ENCODE assay signal across 9 cellular contexts in the genomic region with DNA sequence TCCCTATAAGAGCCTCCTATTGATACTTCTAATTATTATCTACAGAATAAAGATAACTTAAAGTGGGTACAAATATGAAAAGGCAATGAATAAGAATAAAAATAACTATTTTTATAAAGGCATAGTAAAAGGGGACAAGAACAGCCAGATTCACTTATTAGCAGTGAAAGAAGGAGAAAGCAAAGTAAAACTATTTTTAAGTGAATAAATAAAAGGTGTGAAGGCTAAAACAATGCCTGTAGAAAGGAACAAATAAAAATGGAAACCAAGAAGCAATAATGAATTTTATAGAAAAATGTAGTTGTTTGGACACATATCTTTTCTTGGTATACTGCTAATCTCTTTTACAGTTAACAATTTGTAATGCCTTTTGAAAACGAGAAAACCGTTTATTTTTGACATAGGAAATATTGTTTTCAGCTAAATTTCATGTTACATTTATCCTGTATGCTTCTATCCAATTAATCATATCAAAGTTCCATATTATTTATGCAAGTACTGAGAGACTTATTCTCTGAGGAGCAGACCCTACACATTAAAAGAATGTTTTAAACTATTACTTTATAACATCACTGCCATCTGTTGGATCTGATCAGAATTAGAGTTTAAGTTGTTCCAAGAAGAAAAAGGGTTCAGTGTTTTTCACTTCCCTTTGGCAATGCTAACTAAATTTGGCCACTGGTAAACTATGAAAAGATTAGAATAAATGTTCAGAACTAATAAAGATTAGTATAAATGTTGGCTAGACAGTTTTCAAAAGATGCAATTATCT. TPM values are rescaled to one million over a fixed set of nuclear protein-coding genes. Genes with fewer than 3 reads are reported as not detected.
DNase-seq lines count a peak whose midpoint lies in the region; ATAC-seq and TF ChIP-seq lines count a peak whose summit lies in the region.
"Had no signal": no experiment of that assay in that cellular context is flagged by ENCODE, and none has a peak within 500 bp of the region (broad histone marks: within the 10 kb centered on the region; RNA-seq: fewer than 3 reads in every experiment).

No MANE protein-coding gene starts in this region.

- peak; percentile 21 for TF ChIP-seq CTCF in CD14-positive monocyte (IDR thresholded peaks at IDR 0.05)
- peak in 6 of 7 experiments; percentile 6 to 34 (median 18) for TF ChIP-seq CTCF in body of pancreas (IDR thresholded peaks at IDR 0.05)

- H3K4me1 Mint-ChIP-seq in CD14-positive monocyte = peaks cover 9% of the 10 kb centered on the region
- H3K4me1 Mint-ChIP-seq in activated CD4-positive, alpha-beta memory T cell treated with anti-CD3 and anti-CD28 coated beads, Interleukin-2, amount 10 ng/mL, durations not matched to agents 7 days and 5 days = peaks cover 13% of the 10 kb centered on the region

- no peak overlapping the region for H2BK120ac ChIP-seq in mesenchymal stem cell (ENCODE audit: low read depth, low read length)

- no peaks in the 10 kb centered on the region for H3K9me3 ChIP-seq in body of pancreas
- H3K9me3 ChIP-seq in mesenchymal stem cell (ENCODE audit: control insufficient read depth, low read length) = no peaks in the 10 kb centered on the region

- no peak overlapping the region for H4K8ac ChIP-seq in mesenchymal stem cell (ENCODE audit: low read length)

- H3K27me3 Mint-ChIP-seq in CD14-positive monocyte (ENCODE audit: low read depth in 3 of 3) = peaks cover 0 to 5% (median 1%) of the 10 kb centered on the region in 3 donors
- peaks cover 4% of the 10 kb centered on the region for H3K27me3 Mint-ChIP-seq in activated CD4-positive, alpha-beta memory T cell treated with anti-CD3 and anti-CD28 coated beads, Interleukin-2, amount 10 ng/mL, durations not matched to agents 7 days and 5 days

- no peak overlapping the region for H2BK5ac ChIP-seq in mesenchymal stem cell (ENCODE audit: low read depth, low read length, poor library complexity, severe bottlenecking)

- no peaks in the 10 kb centered on the region for H3K36me3 Mint-ChIP-seq in CD14-positive monocyte
- H3K36me3 Mint-ChIP-seq in activated CD4-positive, alpha-beta memory T cell treated with anti-CD3 and anti-CD28 coated beads, Interleukin-2, amount 10 ng/mL, durations not matched to agents 7 days and 5 days (ENCODE audit: low read depth) = no peaks in the 10 kb centered on the region

- H3K27me3 ChIP-seq in body of pancreas (no peaks in the 10 kb centered on the region), mesenchymal stem cell (ENCODE audit: control insufficient read depth in 1 of 2, insufficient read depth in 1 of 2, low read length in 2 of 2) (peaks cover 0 to 12% of the 10 kb centered on the region in 2 experiments)

- no peak overlapping the region for H3K4me2 ChIP-seq in mesenchymal stem cell (ENCODE audit: low read length, poor library complexity, severe bottlenecking)

- no peaks in the 10 kb centered on the region for H3K36me3 ChIP-seq in body of pancreas (replicated peaks in 1 of 2; ENCODE audit: insufficient read depth in 1 of 2, low read depth in 2 of 2)
- H3K36me3 ChIP-seq in mesenchymal stem cell (ENCODE audit: control insufficient read depth in 1 of 2, insufficient read depth in 2 of 2, low read depth in 1 of 2, low read length in 2 of 2) = no peaks in the 10 kb centered on the region

- H3K4me3 ChIP-seq in body of pancreas = no peak overlapping the region
- H3K4me3 ChIP-seq in mesenchymal stem cell (ENCODE audit: insufficient read depth in 1 of 2, low read depth in 1 of 2, low read length in 2 of 2) = no peak overlapping the region

- DNase-seq in CD14-positive monocyte (ENCODE audit: low spot score) (no peak), NCI-H1436 (lab: John Stamatoyannopoulos, UW) (peak; percentile 41), body of pancreas (no peak), mesenchymal stem cell (peak; percentile 43), mesenteric fat pad (ENCODE audit: low spot score) (no peak)
- DNase-seq in activated CD4-positive, alpha-beta memory T cell treated with anti-CD3 and anti-CD28 coated beads, Interleukin-2, amount 10 ng/mL, durations not matched to agents 7 days and 5 days = no peak

- H3K27ac ChIP-seq in body of pancreas (no peak overlapping the region), mesenchymal stem cell (ENCODE audit: low read length, poor library complexity, severe bottlenecking) (no peak overlapping the region)
- H3K27ac ChIP-seq: HL-60 had no signal

- intact Hi-C loops in CD14-positive monocyte (cut with micrococcal nuclease) (loop anchor here (5.0 to 10.0 kb wide), 4 partner anchors 412 to 1485 kb away; partner anchors contain the start of gene DNAJC1 (in 1 of the 2)), body of pancreas (cut with DNase I) (no loop called here)

- no peaks in the 10 kb centered on the region for H3K9me3 Mint-ChIP-seq in CD14-positive monocyte
- H3K9me3 Mint-ChIP-seq in activated CD4-positive, alpha-beta memory T cell treated with anti-CD3 and anti-CD28 coated beads, Interleukin-2, amount 10 ng/mL, durations not matched to agents 7 days and 5 days = no peaks in the 10 kb centered on the region

- ATAC-seq in GM19452 (IDR thresholded peaks at IDR 0.05; ENCODE audit: unreplicated experiment) (peak; percentile 56), body of pancreas (no peak), GM18505 (IDR thresholded peaks at IDR 0.05; ENCODE audit: unreplicated experiment) (no peak)

- CTCF ChIA-PET in activated CD4-positive, alpha-beta memory T cell treated with anti-CD3 and anti-CD28 coated beads, Interleukin-2, amount 10 ng/mL, durations not matched to agents 7 days and 5 days (lab: Charles Lee) = interaction anchor here (1.1 to 1.8 kb wide), 2 partner anchors 412 to 995 kb away, joined by 4 to 7 read pairs; no protein-coding TSS in a partner anchor

- no peak overlapping the region for H3K14ac ChIP-seq in mesenchymal stem cell (ENCODE audit: low read length in 2 of 2)

- H4K91ac ChIP-seq in mesenchymal stem cell (ENCODE audit: low read length) = no peak overlapping the region

- H2AFZ ChIP-seq in mesenchymal stem cell (ENCODE audit: low read depth, low read length) = no peak overlapping the region

- H3K23ac ChIP-seq in mesenchymal stem cell (ENCODE audit: low read length in 2 of 2) = no peak overlapping the region

- H3K4me1 ChIP-seq in body of pancreas (peaks cover 4% of the 10 kb centered on the region), mesenchymal stem cell (ENCODE audit: control insufficient read depth, insufficient read depth, low read depth, low read length) (no peaks in the 10 kb centered on the region)

- no peak overlapping the region for H3K4me3 Mint-ChIP-seq in CD14-positive monocyte
- H3K4me3 Mint-ChIP-seq in activated CD4-positive, alpha-beta memory T cell treated with anti-CD3 and anti-CD28 coated beads, Interleukin-2, amount 10 ng/mL, durations not matched to agents 7 days and 5 days = no peak overlapping the region

- 31 to 33% methylated on average over 2 of the region's 2 CpGs for WGBS in body of pancreas, 2 donors
- WGBS in mesenchymal stem cell = no CpG with 5 or more reads among the region's 2 CpGs

- H2AK5ac ChIP-seq in mesenchymal stem cell (ENCODE audit: low read length, severe bottlenecking) = no peak overlapping the region

- H3K18ac ChIP-seq in mesenchymal stem cell (ENCODE audit: low read depth in 1 of 2, low read length in 2 of 2) = no peak overlapping the region

- no peak overlapping the region for H2BK12ac ChIP-seq in mesenchymal stem cell (ENCODE audit: low read length in 2 of 2)

- no peak overlapping the region for H3K4ac ChIP-seq in mesenchymal stem cell (ENCODE audit: low read depth in 1 of 2, low read length in 2 of 2)

- POLR2A ChIA-PET in activated CD4-positive, alpha-beta memory T cell treated with anti-CD3 and anti-CD28 coated beads, Interleukin-2, amount 10 ng/mL, durations not matched to agents 7 days and 5 days (lab: Charles Lee) = no interaction called here

- peak overlapping the region; percentile 19 for H3K9ac ChIP-seq in mesenchymal stem cell (ENCODE audit: low read length)

- H2BK15ac ChIP-seq in mesenchymal stem cell (ENCODE audit: low read depth, poor library complexity, severe bottlenecking) = no peak overlapping the region

- H3K27ac Mint-ChIP-seq in CD14-positive monocyte = no peak overlapping the region
- no peak overlapping the region for H3K27ac Mint-ChIP-seq in activated CD4-positive, alpha-beta memory T cell treated with anti-CD3 and anti-CD28 coated beads, Interleukin-2, amount 10 ng/mL, durations not matched to agents 7 days and 5 days

- H3K79me1 ChIP-seq in mesenchymal stem cell (replicated peaks; ENCODE audit: low read length, poor library complexity, severe bottlenecking) = no peaks in the 10 kb centered on the region

- TF ChIP-seq POLR2A in body of pancreas (IDR thresholded peaks at IDR 0.05) (no peak), GM18505 (IDR thresholded peaks at IDR 0.05; ENCODE audit: borderline replicate concordance, extremely low read depth, insufficient read depth, insufficient read length) (no peak)

RNA-seq across cellular contexts. Expression of gene ARMC3, which starts 59.1 kb away (rescaled TPM):
- polyA plus RNA-seq in CD14-positive monocyte = not detected
- total RNA-seq in body of pancreas (under 1 TPM; 0.33 to 0.52 TPM), mesenteric fat pad (not detected)
- 0.11 TPM for polyA plus RNA-seq in mesenchymal stem cell (2013, experiment 1 of 2)
- 0.15 TPM for polyA plus RNA-seq in mesenchymal stem cell (2013, experiment 2 of 2)
- total RNA-seq in activated CD4-positive, alpha-beta memory T cell treated with anti-CD3 and anti-CD28 coated beads, Interleukin-2, amount 10 ng/mL, durations not matched to agents 7 days and 5 days = not detected

Comparison
In these comparisons a context has a peak if more than half of its experiments do, and no peak if none do; other contexts are left out.
1. DNase-seq: peak in NCI-H1436 (single experiment) and mesenchymal stem cell (single experiment); none in CD14-positive monocyte (single experiment), body of pancreas (0 of 4), activated CD4-positive, alpha-beta memory T cell treated with anti-CD3 and anti-CD28 coated beads, Interleukin-2, amount 10 ng/mL, durations not matched to agents 7 days and 5 days (single experiment) and mesenteric fat pad (single experiment).